In the genomic region with DNA sequence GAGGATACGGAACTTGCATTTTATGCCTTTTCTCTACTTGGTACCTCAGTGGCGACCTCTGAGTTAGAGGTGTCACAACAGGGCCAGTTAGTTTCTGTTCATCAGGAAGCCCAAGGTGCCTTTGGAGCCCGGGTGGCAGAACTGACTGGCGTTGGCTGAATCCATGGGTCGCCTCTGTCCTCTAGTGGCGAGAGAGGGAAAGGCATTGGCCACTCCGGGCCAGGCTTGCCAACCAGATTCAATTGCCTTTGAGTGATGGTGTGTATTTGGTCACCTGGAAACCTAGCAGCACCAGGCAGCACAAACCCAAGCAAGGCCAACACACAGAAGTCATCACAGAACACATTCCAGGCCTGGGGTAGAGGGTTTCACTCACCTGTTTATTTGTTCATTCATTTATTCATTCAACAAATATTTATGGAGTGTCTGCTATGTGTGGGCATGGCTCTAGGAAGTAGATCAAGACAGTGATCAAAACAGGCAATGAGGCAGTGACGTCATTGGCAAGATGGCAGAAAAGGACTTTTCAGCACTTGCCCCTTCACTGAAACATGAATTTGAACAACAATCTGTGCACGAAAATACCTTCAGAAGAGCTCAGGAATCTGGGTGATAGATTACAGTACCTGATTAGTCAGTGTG, we compare ENCODE assay signal across 8 cellular contexts. TPM values are rescaled to one million over a fixed set of nuclear protein-coding genes. Genes with fewer than 3 reads are reported as not detected.
DNase-seq lines count a peak whose midpoint lies in the region; ATAC-seq and TF ChIP-seq lines count a peak whose summit lies in the region.

No MANE protein-coding gene starts in this region.

- H3K4me3 Mint-ChIP-seq in activated CD4-positive, alpha-beta T cell treated with anti-CD3 and anti-CD28 coated beads, Interleukin-2, amount 10 ng/mL, durations not matched to agents 7 days and 5 days, result no peak overlapping the region

- peaks cover 5% of the 10 kb centered on the region for H3K27me3 Mint-ChIP-seq in activated CD4-positive, alpha-beta T cell treated with anti-CD3 and anti-CD28 coated beads, Interleukin-2, amount 10 ng/mL, durations not matched to agents 7 days and 5 days

- H3K4me2 ChIP-seq in DND-41 (ENCODE audit: insufficient read depth, low read length), result no peak overlapping the region

- H3K79me2 ChIP-seq in DND-41 (ENCODE audit: insufficient read depth, low read length), result no peaks in the 10 kb centered on the region

- peak; percentile 86 for TF ChIP-seq CTCF in DND-41 (IDR thresholded peaks at IDR 0.05; ENCODE audit: borderline replicate concordance, extremely low read depth, low read length, poor library complexity, severe bottlenecking)
- peak; percentile 37 to 92 (median 84) for TF ChIP-seq CTCF in esophagus squamous epithelium (IDR thresholded peaks at IDR 0.05)
- TF ChIP-seq CTCF in suprapubic skin (IDR thresholded peaks at IDR 0.05), result peak; percentile 73 to 92

- H3K4me3 ChIP-seq in DND-41 (ENCODE audit: low read depth in 1 of 2, low read length in 2 of 2), result no peak overlapping the region
- no peak overlapping the region for H3K4me3 ChIP-seq in esophagus squamous epithelium
- no peak overlapping the region for H3K4me3 ChIP-seq in suprapubic skin

- H3K9me3 Mint-ChIP-seq in activated CD4-positive, alpha-beta T cell treated with anti-CD3 and anti-CD28 coated beads, Interleukin-2, amount 10 ng/mL, durations not matched to agents 7 days and 5 days, result no peaks in the 10 kb centered on the region

- no peak overlapping the region for H3K9ac ChIP-seq in DND-41 (ENCODE audit: low read depth, low read length)

- no peak overlapping the region for H3K27ac Mint-ChIP-seq in activated CD4-positive, alpha-beta T cell treated with anti-CD3 and anti-CD28 coated beads, Interleukin-2, amount 10 ng/mL, durations not matched to agents 7 days and 5 days

- H3K27ac ChIP-seq in DND-41 (ENCODE audit: low read length) (no peak overlapping the region), esophagus squamous epithelium (no peak overlapping the region), suprapubic skin (no peak overlapping the region)

- DNase-seq in DND-41 (peak; percentile 55), HEK293T (ENCODE audit: extremely low spot score) (peak; percentile 76), NCI-H2107 treated with DMSO at 0.1 percent for 48 hours (lab: John Stamatoyannopoulos, UW; ENCODE audit: unreplicated experiment) (peak; percentile 92), esophagus squamous epithelium (lab: John Stamatoyannopoulos, UW) (no peak), myocyte (ENCODE audit: low read depth) (peak; percentile 73), suprapubic skin (ENCODE audit: low spot score in 2 of 2) (no peak)
- DNase-seq in activated CD4-positive, alpha-beta T cell treated with anti-CD3 and anti-CD28 coated beads, Interleukin-2, amount 10 ng/mL, durations not matched to agents 7 days and 5 days, result peak; percentile 58

- H3K4me1 ChIP-seq in DND-41 (ENCODE audit: insufficient read depth, low read length), result no peaks in the 10 kb centered on the region
- H3K4me1 ChIP-seq in esophagus squamous epithelium, result peaks cover 0 to 3% (median 1%) of the 10 kb centered on the region in 3 donors
- H3K4me1 ChIP-seq in suprapubic skin, result no peaks in the 10 kb centered on the region

- POLR2A ChIA-PET in HEK293T (lab: Yijun Ruan, JAX), result no interaction called here
- POLR2A ChIA-PET in activated CD4-positive, alpha-beta T cell treated with anti-CD3 and anti-CD28 coated beads, Interleukin-2, amount 10 ng/mL, durations not matched to agents 7 days and 5 days (lab: Charles Lee), result no interaction called here

- H4K20me1 ChIP-seq in DND-41 (ENCODE audit: insufficient read depth, low read length), result no peaks in the 10 kb centered on the region

- H3K27me3 ChIP-seq in DND-41 (ENCODE audit: insufficient read depth, low read length, poor library complexity) (peaks cover 11% of the 10 kb centered on the region), esophagus squamous epithelium (peaks cover 0 to 61% (median 2%) of the 10 kb centered on the region in 4 donors), suprapubic skin (peaks cover 11% of the 10 kb centered on the region)

- intact Hi-C loops in esophagus squamous epithelium (cut with DNase I), result loop anchor here (5.0 kb wide), 1 partner anchor 146 kb away; no protein-coding TSS in a partner anchor

- H3K9me3 ChIP-seq in DND-41 (ENCODE audit: insufficient read depth, low read length, severe bottlenecking) (no peaks in the 10 kb centered on the region), esophagus squamous epithelium (no peaks in the 10 kb centered on the region), suprapubic skin (no peaks in the 10 kb centered on the region)

- no peak for TF ChIP-seq EP300 in suprapubic skin (IDR thresholded peaks at IDR 0.05)

- CTCF ChIA-PET in HEK293T (lab: Yijun Ruan, JAX), result interaction anchor here (0.8 to 2.3 kb wide), 4 partner anchors 10 to 148 kb away, joined by 3 to 19 read pairs (median 3); no protein-coding TSS in a partner anchor
- CTCF ChIA-PET in activated CD4-positive, alpha-beta T cell treated with anti-CD3 and anti-CD28 coated beads, Interleukin-2, amount 10 ng/mL, durations not matched to agents 7 days and 5 days (lab: Charles Lee), result no interaction called here

- no peaks in the 10 kb centered on the region for H3K36me3 ChIP-seq in DND-41 (ENCODE audit: insufficient read depth, low read length)
- no peaks in the 10 kb centered on the region for H3K36me3 ChIP-seq in esophagus squamous epithelium
- H3K36me3 ChIP-seq in suprapubic skin, result no peaks in the 10 kb centered on the region

- H3K4me1 Mint-ChIP-seq in activated CD4-positive, alpha-beta T cell treated with anti-CD3 and anti-CD28 coated beads, Interleukin-2, amount 10 ng/mL, durations not matched to agents 7 days and 5 days, result no peaks in the 10 kb centered on the region

- H3K36me3 Mint-ChIP-seq in activated CD4-positive, alpha-beta T cell treated with anti-CD3 and anti-CD28 coated beads, Interleukin-2, amount 10 ng/mL, durations not matched to agents 7 days and 5 days (ENCODE audit: low read depth), result no peaks in the 10 kb centered on the region

- WGBS in esophagus squamous epithelium, 2 donors, result 34 to 40% methylated on average over 3 to 4 of the region's 9 CpGs
- 58% methylated on average over 4 of the region's 9 CpGs for WGBS in suprapubic skin

- TF ChIP-seq POLR2A in esophagus squamous epithelium (IDR thresholded peaks at IDR 0.05) (no peak), suprapubic skin (IDR thresholded peaks at IDR 0.05) (no peak)

- peak; percentile 78 for ATAC-seq in DND-41 (ENCODE audit: insufficient read depth, low read depth)
- ATAC-seq in GM19328 (IDR thresholded peaks at IDR 0.05; ENCODE audit: unreplicated experiment), result no peak

- H2AFZ ChIP-seq in DND-41 (ENCODE audit: low read depth, low read length), result no peak overlapping the region

TF ChIP-seq in HEK293T, 16 proteins besides CTCF, POLR2A, EP300 and RAD21:
- no peak for TF ChIP-seq HDGF (IDR thresholded peaks at IDR 0.05; ENCODE audit: borderline replicate concordance)
- TF ChIP-seq FOXA1 (IDR thresholded peaks at IDR 0.05), result no peak
- TF ChIP-seq, protein P1, sequence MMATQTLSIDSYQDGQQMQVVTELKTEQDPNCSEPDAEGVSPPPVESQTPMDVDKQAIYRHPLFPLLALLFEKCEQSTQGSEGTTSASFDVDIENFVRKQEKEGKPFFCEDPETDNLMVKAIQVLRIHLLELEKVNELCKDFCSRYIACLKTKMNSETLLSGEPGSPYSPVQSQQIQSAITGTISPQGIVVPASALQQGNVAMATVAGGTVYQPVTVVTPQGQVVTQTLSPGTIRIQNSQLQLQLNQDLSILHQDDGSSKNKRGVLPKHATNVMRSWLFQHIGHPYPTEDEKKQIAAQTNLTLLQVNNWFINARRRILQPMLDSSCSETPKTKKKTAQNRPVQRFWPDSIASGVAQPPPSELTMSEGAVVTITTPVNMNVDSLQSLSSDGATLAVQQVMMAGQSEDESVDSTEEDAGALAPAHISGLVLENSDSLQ (IDR thresholded peaks at IDR 0.05), result no peak
- no peak for TF ChIP-seq ZNF384 (IDR thresholded peaks at IDR 0.05)
- no peak for TF ChIP-seq NFRKB (IDR thresholded peaks at IDR 0.05)
- no peak for TF ChIP-seq FOXM1 (IDR thresholded peaks at IDR 0.05; ENCODE audit: borderline replicate concordance)
- TF ChIP-seq SUZ12 (IDR thresholded peaks at IDR 0.05), result no peak
- no peak for TF ChIP-seq SP1 (IDR thresholded peaks at IDR 0.05)
- no peak for TF ChIP-seq FOXK2 (IDR thresholded peaks at IDR 0.05)
- TF ChIP-seq LEF1 (IDR thresholded peaks at IDR 0.05; ENCODE audit: borderline replicate concordance), result no peak
- TF ChIP-seq TARDBP (IDR thresholded peaks at IDR 0.05), result no peak
- TF ChIP-seq L3MBTL2 (conservative IDR thresholded peaks at IDR 0.05), result no peak
- no peak for TF ChIP-seq CTBP1 (IDR thresholded peaks at IDR 0.05; ENCODE audit: borderline replicate concordance)
- no peak for TF ChIP-seq ELF4 (IDR thresholded peaks at IDR 0.05)

RNA-seq across cellular contexts. Expression of a gene that starts 40.5 kb away (rescaled TPM):
- not detected for total RNA-seq in activated CD4-positive, alpha-beta T cell treated with anti-CD3 and anti-CD28 coated beads, Interleukin-2, amount 10 ng/mL, durations not matched to agents 7 days and 5 days
- total RNA-seq in esophagus squamous epithelium (1 to 10 TPM in 2 of 4 donors, under 1 TPM in 1, not detected in 1; 0.13 to 8.2 (median 1.8) TPM), myocyte (not detected in 2 replicates), suprapubic skin (under 1 TPM in 1 of 4 donors, not detected in 3; 0.95 TPM)
- not detected for polyA plus RNA-seq in myocyte (2012)

Comparison
In these comparisons a context has a peak if more than half of its experiments do, and no peak if none do; other contexts are left out.
1. DNase-seq: peak in DND-41 (single experiment), HEK293T (single experiment), NCI-H2107 treated with DMSO at 0.1 percent for 48 hours (single experiment), activated CD4-positive, alpha-beta T cell treated with anti-CD3 and anti-CD28 coated beads, Interleukin-2, amount 10 ng/mL, durations not matched to agents 7 days and 5 days (single experiment) and myocyte (single experiment); none in esophagus squamous epithelium (single experiment) and suprapubic skin (0 of 2).
2. Peak in every context shown above with its lines, with median percentiles within 50 percentile points of each other: CTCF ChIP-seq.